ENCODE assay signal across 1 cellular context in genomic region chrX:26918633-26919032, GRCh38.
TF ChIP-seq lines count a peak whose summit lies in the region.

No MANE protein-coding gene starts in this region.

TF ChIP-seq in H1, 55 proteins besides CTCF, POLR2A, EP300 and RAD21 (continued from another document):
- TF ChIP-seq TAF7 (optimal IDR thresholded peaks at IDR 0.05; ENCODE audit: borderline replicate concordance, low read depth, low read length) (no peak), CHD2 (IDR thresholded peaks at IDR 0.05; ENCODE audit: low read length) (no peak), NANOG (IDR thresholded peaks at IDR 0.05; ENCODE audit: insufficient read depth, low read depth, low read length, poor library complexity, severe bottlenecking) (no peak), NRF1 (IDR thresholded peaks at IDR 0.05; ENCODE audit: low read depth, low read length) (no peak), PHF8 (conservative IDR thresholded peaks at IDR 0.05; ENCODE audit: low read depth, low read length) (no peak), CBX8 (IDR thresholded peaks at IDR 0.05; ENCODE audit: borderline replicate concordance, low read depth, low read length) (no peak), YY1 (IDR thresholded peaks at IDR 0.05; ENCODE audit: low read depth, low read length) (no peak), CHD7 (IDR thresholded peaks at IDR 0.05; ENCODE audit: insufficient replicate concordance, low read length) (no peak), BRCA1 (IDR thresholded peaks at IDR 0.05; ENCODE audit: low read depth, low read length) (no peak), EGR1 (IDR thresholded peaks at IDR 0.05; ENCODE audit: borderline replicate concordance, low read depth, low read length) (no peak), POLR2AphosphoS5 (IDR thresholded peaks at IDR 0.05; ENCODE audit: low read depth, low read length) (no peak)
